ENCODE assay signal across 23 cellular contexts in the genomic region with DNA sequence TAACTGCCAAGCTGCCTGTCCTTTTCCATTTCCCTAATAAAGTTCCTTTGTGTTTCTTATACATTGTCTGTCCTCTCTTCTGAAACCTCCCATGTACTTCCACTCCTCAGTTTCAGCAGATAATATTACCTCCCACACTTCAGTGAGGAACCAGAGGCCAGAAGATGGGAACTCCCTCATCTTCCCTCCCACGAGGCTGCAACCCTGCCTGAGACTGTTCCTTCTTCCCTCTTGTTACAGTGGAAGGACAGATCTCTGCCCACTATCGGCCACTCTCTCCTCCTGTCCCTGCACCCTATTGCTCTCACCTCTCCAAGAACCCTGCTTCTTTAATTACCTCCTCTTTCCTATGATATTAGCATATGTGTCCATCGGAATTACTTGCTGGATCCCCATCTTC. TPM values are rescaled to one million over a fixed set of nuclear protein-coding genes. Genes with fewer than 3 reads are reported as not detected.
A peak's percentile ranks its signal among the peaks of the same experiment; 100 is the strongest.
DNase-seq lines count a peak whose midpoint lies in the region; ATAC-seq, FAIRE-seq and TF ChIP-seq lines count a peak whose summit lies in the region.
"Had no signal": no experiment of that assay in that cellular context is flagged by ENCODE, and none has a peak within 500 bp of the region (broad histone marks: within the 10 kb centered on the region; RNA-seq: fewer than 3 reads in every experiment).

No MANE protein-coding gene starts in this region.

- no peak overlapping the region for H2BK5ac ChIP-seq in neuronal stem cell (ENCODE audit: low read length)

- H3K4ac ChIP-seq in neuronal stem cell (ENCODE audit: low read length), result no peak overlapping the region

- TF ChIP-seq CTCF in endothelial cell (IDR thresholded peaks at IDR 0.05; ENCODE audit: unreplicated experiment), result no peak
- TF ChIP-seq CTCF in glutamatergic neuron (IDR thresholded peaks at IDR 0.05; ENCODE audit: partially characterized antibody, unreplicated experiment), result no peak

- no peak overlapping the region for H3K9ac ChIP-seq in neuronal stem cell (ENCODE audit: low read depth, low read length, poor library complexity)

- no peak overlapping the region for H3K4me3 ChIP-seq in neuronal stem cell (ENCODE audit: low read length in 2 of 2)
- H3K4me3 ChIP-seq: ascending aorta, PC-9, sigmoid colon, SJSA1 had no signal

- no peak overlapping the region for H3K23ac ChIP-seq in neuronal stem cell (ENCODE audit: low read depth, low read length, poor library complexity)

- H3K36me3 ChIP-seq in neuronal stem cell (replicated peaks in 1 of 2; ENCODE audit: control insufficient read depth in 2 of 2, insufficient read depth in 2 of 2, low read length in 2 of 2), result no peaks in the 10 kb centered on the region
- H3K36me3 ChIP-seq: ascending aorta, sigmoid colon, SJSA1 had no signal

- no peaks in the 10 kb centered on the region for H3K9me3 Mint-ChIP-seq in endothelial cell (ENCODE audit: unreplicated experiment)
- H3K9me3 Mint-ChIP-seq in glutamatergic neuron (ENCODE audit: unreplicated experiment), result peaks cover 4% of the 10 kb centered on the region
- H3K9me3 Mint-ChIP-seq: activated naive CD4-positive, alpha-beta T cell treated with anti-CD3 and anti-CD28 coated beads, Interleukin-2, amount 50 U/mL, for 72 hours; activated T-cell treated with anti-CD3 and anti-CD28 coated beads, Interleukin-2, amount 50 U/mL, for 72 hours; central memory CD8-positive, alpha-beta T cell; effector memory CD8-positive, alpha-beta T cell had no signal

- peak overlapping the region; percentile 7 for H3K27ac ChIP-seq in neuronal stem cell (replicated peaks; ENCODE audit: low read length)
- H3K27ac ChIP-seq: ascending aorta, C4-2B, PC-9, SJSA1 had no signal

- WGBS in neuronal stem cell (ENCODE audit: extremely low coverage in 2 of 2, insufficient read length in 2 of 2, insufficient replicate concordance in 1 of 2), 2 donors, result no CpG with 5 or more reads among the region's 3 CpGs

- H2BK15ac ChIP-seq in neuronal stem cell (ENCODE audit: low read length), result no peak overlapping the region

- no peak overlapping the region for H3K14ac ChIP-seq in neuronal stem cell (ENCODE audit: low read length)

- no peaks in the 10 kb centered on the region for H3K27me3 ChIP-seq in neuronal stem cell (ENCODE audit: control insufficient read depth in 3 of 3, insufficient read depth in 3 of 3, low read depth in 1 of 3, low read length in 3 of 3)
- H3K27me3 ChIP-seq: ascending aorta, sigmoid colon, SJSA1 had no signal

- no peak overlapping the region for H2BK12ac ChIP-seq in neuronal stem cell (ENCODE audit: low read length)

- H3K79me1 ChIP-seq in neuronal stem cell (ENCODE audit: low read depth, low read length), result no peaks in the 10 kb centered on the region

- no peak overlapping the region for H4K8ac ChIP-seq in neuronal stem cell (ENCODE audit: low read depth, low read length)

- H3K18ac ChIP-seq in neuronal stem cell (ENCODE audit: low read length), result peak overlapping the region; percentile 50

- peaks cover 9 to 13% of the 10 kb centered on the region in 2 donors for H3K4me1 ChIP-seq in neuronal stem cell (ENCODE audit: control insufficient read depth in 2 of 2, insufficient read depth in 1 of 2, low read depth in 1 of 2, low read length in 2 of 2)
- H3K4me1 ChIP-seq: sigmoid colon, SJSA1 had no signal

- no peak overlapping the region for H2BK120ac ChIP-seq in neuronal stem cell (ENCODE audit: low read depth, low read length)

- H3K27me3 Mint-ChIP-seq in T-helper 17 cell (peaks cover 16% of the 10 kb centered on the region), endothelial cell (ENCODE audit: unreplicated experiment) (peaks cover 7% of the 10 kb centered on the region), glutamatergic neuron (ENCODE audit: unreplicated experiment) (peaks cover 2% of the 10 kb centered on the region)

- ATAC-seq in T-helper 17 cell (no peak), SK-N-SH treated with all-trans-retinoic acid at 6 μM for 48 hours (no peak)
- ATAC-seq: activated CD4-positive, CD25-positive, alpha-beta regulatory T cell treated with anti-CD3 and anti-CD28 coated beads, Interleukin-2, amount 50 U/mL, for 24 hours; activated naive CD4-positive, alpha-beta T cell treated with anti-CD3 and anti-CD28 coated beads, Interleukin-2, amount 50 U/mL, for 72 hours; activated T-cell treated with anti-CD3 and anti-CD28 coated beads, Interleukin-2, amount 50 U/mL, for 72 hours; effector memory CD8-positive, alpha-beta T cell had no signal

- H2AK5ac ChIP-seq in neuronal stem cell (ENCODE audit: low read depth, low read length), result peak overlapping the region; percentile 9

- H3K9me3 ChIP-seq in T-helper 17 cell (ENCODE audit: control insufficient read depth, low read length, poor library complexity, severe bottlenecking) (no peaks in the 10 kb centered on the region), neuronal stem cell (replicated peaks in 1 of 2; ENCODE audit: control insufficient read depth in 2 of 2, insufficient read depth in 1 of 2, low read depth in 1 of 2, low read length in 2 of 2) (no peaks in the 10 kb centered on the region)
- H3K9me3 ChIP-seq: ascending aorta, sigmoid colon, SJSA1 had no signal

- no peak overlapping the region for H4K91ac ChIP-seq in neuronal stem cell (ENCODE audit: low read depth, low read length, poor library complexity)

- H3K4me3 Mint-ChIP-seq in T-helper 17 cell (no peak overlapping the region), endothelial cell (ENCODE audit: unreplicated experiment) (no peak overlapping the region), glutamatergic neuron (ENCODE audit: unreplicated experiment) (no peak overlapping the region)
- H3K4me3 Mint-ChIP-seq: activated T-cell treated with anti-CD3 and anti-CD28 coated beads, Interleukin-2, amount 50 U/mL, for 72 hours; central memory CD8-positive, alpha-beta T cell; effector memory CD8-positive, alpha-beta T cell had no signal

- H3K27ac Mint-ChIP-seq in T-helper 17 cell, result peak overlapping the region; percentile 21
- peak overlapping the region; percentile 92 for H3K27ac Mint-ChIP-seq in endothelial cell (ENCODE audit: unreplicated experiment)
- no peak overlapping the region for H3K27ac Mint-ChIP-seq in glutamatergic neuron (ENCODE audit: unreplicated experiment)
- H3K27ac Mint-ChIP-seq: activated naive CD4-positive, alpha-beta T cell treated with anti-CD3 and anti-CD28 coated beads, Interleukin-2, amount 50 U/mL, for 72 hours; activated T-cell treated with anti-CD3 and anti-CD28 coated beads, Interleukin-2, amount 50 U/mL, for 72 hours; effector memory CD8-positive, alpha-beta T cell had no signal

- DNase-seq in GM12892 (ENCODE audit: insufficient read length), result no peak
- DNase-seq in T-helper 17 cell, result no peak
- no peak for DNase-seq in endothelial cell (ENCODE audit: low spot score)
- no peak for DNase-seq in neuronal stem cell (ENCODE audit: low spot score)
- DNase-seq in activated CD4-positive, alpha-beta T cell treated with anti-CD3 and anti-CD28 coated beads, Interleukin-2, amount 50 U/mL, for 4 hours, result no peak
- DNase-seq in kidney tubule cell (ENCODE audit: low spot score), result no peak
- no peak for DNase-seq in glutamatergic neuron
- DNase-seq: activated T-cell treated with anti-CD3 and anti-CD28 coated beads, Interleukin-2, amount 50 U/mL, for 72 hours; effector memory CD8-positive, alpha-beta T cell; MM.1S; NCI-H1694; NCI-H2227 treated with DMSO at 0.1 percent for 48 hours; NCI-H82; PC-9; sigmoid colon had no signal

- no peak overlapping the region for H3K4me2 ChIP-seq in neuronal stem cell (ENCODE audit: insufficient read depth, low read length, poor library complexity, severe bottlenecking)
- H3K4me2 ChIP-seq: PC-9 had no signal

- no peak overlapping the region for H2AFZ ChIP-seq in neuronal stem cell (ENCODE audit: low read length)
- H2AFZ ChIP-seq: PC-9 had no signal

- H3K4me1 Mint-ChIP-seq in T-helper 17 cell, result peaks cover 4% of the 10 kb centered on the region
- peaks cover 43% of the 10 kb centered on the region for H3K4me1 Mint-ChIP-seq in endothelial cell (ENCODE audit: unreplicated experiment)
- H3K4me1 Mint-ChIP-seq in glutamatergic neuron (ENCODE audit: low read depth, unreplicated experiment), result peaks cover 15% of the 10 kb centered on the region
- H3K4me1 Mint-ChIP-seq: central memory CD8-positive, alpha-beta T cell had no signal

- H3K36me3 Mint-ChIP-seq in T-helper 17 cell (ENCODE audit: low read depth), result no peaks in the 10 kb centered on the region
- H3K36me3 Mint-ChIP-seq in endothelial cell (ENCODE audit: low read depth, unreplicated experiment), result peaks cover 7% of the 10 kb centered on the region
- H3K36me3 Mint-ChIP-seq in glutamatergic neuron (ENCODE audit: unreplicated experiment), result no peaks in the 10 kb centered on the region
- H3K36me3 Mint-ChIP-seq: activated naive CD4-positive, alpha-beta T cell treated with anti-CD3 and anti-CD28 coated beads, Interleukin-2, amount 50 U/mL, for 72 hours had no signal

- peak; percentile 78 for FAIRE-seq in GM12892 (lab: Jason Lieb, UNC)
- FAIRE-seq: D721Med had no signal

- TF ChIP-seq POLR2A in GM12892 (IDR thresholded peaks at IDR 0.05; ENCODE audit: low read depth, low read length), result no peak

TF ChIP-seq in SK-N-SH treated with all-trans-retinoic acid at 6 μM for 48 hours, 23 proteins besides CTCF, POLR2A, EP300 and RAD21 (continues in another document):
- TF ChIP-seq SNAI2 (CRISPR knock-in tag; IDR thresholded peaks at IDR 0.05) (no peak), ZNF70 (CRISPR knock-in tag; IDR thresholded peaks at IDR 0.05) (no peak), RARB (CRISPR knock-in tag; IDR thresholded peaks at IDR 0.05) (no peak), OSR1 (CRISPR knock-in tag; IDR thresholded peaks at IDR 0.05) (no peak), ZFP3 (CRISPR knock-in tag; IDR thresholded peaks at IDR 0.05) (no peak), ESRRG (CRISPR knock-in tag; IDR thresholded peaks at IDR 0.05) (no peak), PPARA (CRISPR knock-in tag; IDR thresholded peaks at IDR 0.05; ENCODE audit: borderline replicate concordance) (no peak), ZNF565 (CRISPR knock-in tag; conservative IDR thresholded peaks at IDR 0.05; ENCODE audit: low read depth) (no peak)

RNA-seq across cellular contexts. Expression of gene SWAP70, which starts 38.1 kb away (rescaled TPM):
- polyA plus RNA-seq in GM12892 (2012; ENCODE audit: missing spikeins), result 82.1 TPM
- total RNA-seq in T-helper 17 cell (1 to 10 TPM; 6.1 to 7.5 TPM), endothelial cell (ENCODE audit: unreplicated experiment) (36.0 TPM), glutamatergic neuron (ENCODE audit: unreplicated experiment) (8.7 TPM)
- polyA plus RNA-seq in neuronal stem cell (2013, experiment 1 of 2), result 20.5 TPM
- polyA plus RNA-seq in neuronal stem cell (2013, experiment 2 of 2), result 21.1 TPM

RNA-seq across cellular contexts. Expression of gene WEE1, which starts 52.3 kb away (rescaled TPM):
- 38.4 TPM for polyA plus RNA-seq in GM12892 (2012; ENCODE audit: missing spikeins)
- total RNA-seq in T-helper 17 cell (10 to 100 TPM; 20.8 to 24.9 TPM), endothelial cell (ENCODE audit: unreplicated experiment) (24.0 TPM), glutamatergic neuron (ENCODE audit: unreplicated experiment) (10.2 TPM)
- 47.6 TPM for polyA plus RNA-seq in neuronal stem cell (2013, experiment 1 of 2)
- polyA plus RNA-seq in neuronal stem cell (2013, experiment 2 of 2), result 47.9 TPM
